In the genomic region with DNA sequence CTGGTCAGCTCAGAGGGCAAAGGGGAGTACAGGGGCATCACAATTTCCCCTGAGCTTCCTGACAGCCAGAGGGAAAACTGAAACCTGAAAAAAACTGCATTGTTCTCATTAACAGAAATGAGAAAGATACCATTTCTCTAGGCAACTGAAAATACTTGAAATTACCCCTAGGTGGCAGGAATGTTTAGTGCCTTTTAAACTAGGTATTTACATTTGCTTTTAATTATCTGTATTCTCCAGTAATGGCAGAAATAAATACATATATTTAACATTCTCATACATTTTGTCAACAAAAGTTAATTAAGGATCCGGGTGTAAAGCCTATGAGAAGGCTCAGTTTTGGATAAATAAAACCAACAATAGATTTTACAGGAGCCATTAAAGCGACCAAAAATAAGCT, we compare ENCODE assay signal across 8 cellular contexts. TPM values are rescaled to one million over a fixed set of nuclear protein-coding genes. Genes with fewer than 3 reads are reported as not detected.
DNase-seq lines count a peak whose midpoint lies in the region; ATAC-seq and TF ChIP-seq lines count a peak whose summit lies in the region.

No MANE protein-coding gene starts in this region.

- intact Hi-C loops in ovary (cut with DNase I), result loop anchor here (5.0 to 10.0 kb wide), 3 partner anchors 116 to 171 kb away; a partner anchor contains a TSS

- TF ChIP-seq CTCF in GM10266 (IDR thresholded peaks at IDR 0.05; ENCODE audit: control insufficient read depth, insufficient read depth, low read depth, missing control alignments) (peak; percentile 44), coronary artery (IDR thresholded peaks at IDR 0.05) (peak; percentile 33), parathyroid adenoma (IDR thresholded peaks at IDR 0.05) (peak; percentile 48), ovary (IDR thresholded peaks at IDR 0.05) (peak in 1 of 3 donors; percentile 16)

- H3K36me3 ChIP-seq in parathyroid adenoma (ENCODE audit: control insufficient read depth, insufficient read depth, low read length), result no peaks in the 10 kb centered on the region
- H3K36me3 ChIP-seq in ovary, result no peaks in the 10 kb centered on the region

- TF ChIP-seq POLR2A in ovary (IDR thresholded peaks at IDR 0.05), result no peak

- H3K9me3 ChIP-seq in parathyroid adenoma (ENCODE audit: control insufficient read depth, low read length) (no peaks in the 10 kb centered on the region), ovary (no peaks in the 10 kb centered on the region)

- no peak overlapping the region for H3K4me2 ChIP-seq in parathyroid adenoma (ENCODE audit: low read length)

- H3K27ac ChIP-seq in coronary artery, result no peak overlapping the region
- no peak overlapping the region for H3K27ac ChIP-seq in parathyroid adenoma
- no peak overlapping the region for H3K27ac ChIP-seq in ovary

- no peak for ATAC-seq in GM18517 (IDR thresholded peaks at IDR 0.05; ENCODE audit: unreplicated experiment)

- H3K27me3 ChIP-seq in parathyroid adenoma (ENCODE audit: control insufficient read depth, insufficient read depth, low read length) (no peaks in the 10 kb centered on the region), ovary (no peaks in the 10 kb centered on the region)

- peak; percentile 35 for DNase-seq in GM10266 (ENCODE audit: extremely low spot score)
- DNase-seq in NCI-H1694 (lab: John Stamatoyannopoulos, UW), result peak; percentile 26
- DNase-seq in coronary artery (ENCODE audit: low spot score), result no peak
- DNase-seq in activated naive CD4-positive, alpha-beta T cell treated with anti-CD3 and anti-CD28 coated beads, Interleukin-2, amount 50 U/mL, for 16 hours, result no peak
- no peak for DNase-seq in stimulated activated CD4-positive, alpha-beta T cell treated with anti-CD3 and anti-CD28 coated beads, Interleukin-15, amount 100 ng/mL, for 24 hours
- DNase-seq in ovary, result no peak

- no peak overlapping the region for H3K4me3 ChIP-seq in coronary artery
- no peak overlapping the region for H3K4me3 ChIP-seq in parathyroid adenoma (ENCODE audit: low read depth, low read length)
- H3K4me3 ChIP-seq in ovary, result no peak overlapping the region

- TF ChIP-seq EP300 in ovary (IDR thresholded peaks at IDR 0.05), result no peak

- 49 to 59% (median 50%) methylated on average over 2 of the region's 2 CpGs for WGBS in ovary, 3 donors

- H3K4me1 ChIP-seq in parathyroid adenoma, result no peaks in the 10 kb centered on the region
- H3K4me1 ChIP-seq in ovary (ENCODE audit: insufficient read depth), result no peaks in the 10 kb centered on the region

- no peak overlapping the region for H2AFZ ChIP-seq in parathyroid adenoma

- H3K79me2 ChIP-seq in parathyroid adenoma, result no peaks in the 10 kb centered on the region

- no peak overlapping the region for H3K9ac ChIP-seq in parathyroid adenoma

RNA-seq across cellular contexts. Expression of a gene that starts 34.5 kb away (rescaled TPM):
- 1,000 to 10,000 TPM; 2,349 to 3,823 (median 3,072) TPM for total RNA-seq in ovary
- over 10,000 TPM in 1 of 2 donors, 1,000 to 10,000 TPM in 1; 3,276 to 14,384 TPM for polyA plus RNA-seq in ovary

Comparison
In these comparisons a context has a peak if more than half of its experiments do, and no peak if none do; other contexts are left out.
1. DNase-seq: peak in GM10266 (single experiment) and NCI-H1694 (single experiment); none in coronary artery (single experiment), activated naive CD4-positive, alpha-beta T cell treated with anti-CD3 and anti-CD28 coated beads, Interleukin-2, amount 50 U/mL, for 16 hours (single experiment), stimulated activated CD4-positive, alpha-beta T cell treated with anti-CD3 and anti-CD28 coated beads, Interleukin-15, amount 100 ng/mL, for 24 hours (single experiment) and ovary (0 of 5).